Comparison of ENCODE assay signal across 10 cellular contexts in the genomic region with DNA sequence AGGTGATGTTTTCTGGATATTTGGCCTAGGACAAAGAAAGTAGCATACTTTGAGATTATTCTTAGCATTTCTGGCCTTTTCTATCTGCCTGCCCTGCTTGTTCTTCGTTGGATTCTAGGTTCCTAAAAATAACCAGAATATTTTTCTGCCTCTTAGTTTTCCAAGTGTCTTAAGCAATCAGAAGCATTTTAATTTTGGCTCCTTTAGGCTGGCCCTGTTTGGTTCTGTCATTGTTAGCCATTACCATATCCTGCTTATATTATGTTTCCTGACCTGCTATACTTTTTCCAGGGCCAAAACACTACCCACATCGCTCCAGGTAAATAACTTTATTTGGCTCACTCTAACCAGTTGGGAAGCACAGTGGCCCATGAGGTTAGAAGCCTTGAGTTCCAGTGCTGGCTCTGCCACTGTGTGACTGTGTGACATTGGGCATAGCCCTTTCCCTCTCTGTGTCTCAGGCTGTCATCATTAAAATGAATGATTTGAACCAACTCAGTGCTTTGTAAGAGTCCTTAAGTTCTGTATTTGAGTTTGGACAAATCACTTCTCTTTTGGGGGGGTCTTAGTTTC.
DNase-seq lines count a peak whose midpoint lies in the region; ATAC-seq, FAIRE-seq and TF ChIP-seq lines count a peak whose summit lies in the region.
"Had no signal": no experiment of that assay in that cellular context is flagged by ENCODE, and none has a peak within 500 bp of the region (broad histone marks: within the 10 kb centered on the region; RNA-seq: fewer than 3 reads in every experiment).

No MANE protein-coding gene starts in this region.

- no peak for TF ChIP-seq EP300 in K562 (IDR thresholded peaks at IDR 0.05; ENCODE audit: low read length)

- no peaks in the 10 kb centered on the region for H3K9me3 ChIP-seq in mammary epithelial cell (replicated peaks; ENCODE audit: insufficient read depth, low read length)
- H3K9me3 ChIP-seq in K562 (replicated peaks; ENCODE audit: control insufficient read depth, insufficient read depth, low read depth, low read length): no peaks in the 10 kb centered on the region
- no peaks in the 10 kb centered on the region for H3K9me3 ChIP-seq in uterus
- H3K9me3 ChIP-seq in BE2C: no peaks in the 10 kb centered on the region

- H3K4me3 ChIP-seq in mammary epithelial cell (replicated peaks in 1 of 3; ENCODE audit: insufficient read depth in 1 of 3, low read depth in 2 of 3, low read length in 3 of 3): no peak overlapping the region
- no peak overlapping the region for H3K4me3 ChIP-seq in K562
- no peak overlapping the region for H3K4me3 ChIP-seq in uterus
- no peak overlapping the region for H3K4me3 ChIP-seq in BE2C (ENCODE audit: low read depth, low read length)

- H3K27me3 Mint-ChIP-seq in MCF 10A (ENCODE audit: insufficient read depth, unreplicated experiment): no peaks in the 10 kb centered on the region
- no peaks in the 10 kb centered on the region for H3K27me3 Mint-ChIP-seq in naive B cell
- H3K27me3 Mint-ChIP-seq in type B pancreatic cell: no peaks in the 10 kb centered on the region

- H3K9ac ChIP-seq in mammary epithelial cell (ENCODE audit: insufficient read depth, low read length) (no peak overlapping the region), K562 (ENCODE audit: insufficient read depth in 1 of 2, low read depth in 2 of 2, low read length in 2 of 2) (no peak overlapping the region)

- H3K4me2 ChIP-seq in mammary epithelial cell (ENCODE audit: insufficient read depth, low read depth, low read length) (no peak overlapping the region), K562 (ENCODE audit: insufficient read depth, low read length) (no peak overlapping the region)

- in situ Hi-C loops in mammary epithelial cell (cut with MboI; ENCODE audit: low sequenced_read_pairs in 2 of 2): no loop called here
- in situ Hi-C loops in K562 (cut with MboI): no loop called here

- ATAC-seq in K562: no peak
- ATAC-seq in naive B cell (ENCODE audit: low read depth in 2 of 2): peak in 1 of 2 donors; percentile 10
- no peak for ATAC-seq in HG02981 (IDR thresholded peaks at IDR 0.05; ENCODE audit: unreplicated experiment)

- DNase-seq in MCF 10A (ENCODE audit: unreplicated experiment) (no peak), mammary epithelial cell (no peak), K562 (ENCODE audit: extremely low read depth in 1 of 4, low spot score in 3 of 4) (no peak), naive B cell (no peak), uterus (no peak), BE2C (no peak), type B pancreatic cell (ENCODE audit: extremely low spot score, unreplicated experiment) (no peak)
- DNase-seq: NCI-H82 had no signal

- POLR2A ChIA-PET in MCF 10A (lab: Yijun Ruan, JAX): no interaction called here
- POLR2A ChIA-PET in K562 (lab: Yijun Ruan, JAX): no interaction called here

- H3K36me3 Mint-ChIP-seq in MCF 10A (ENCODE audit: insufficient read depth, unreplicated experiment) (no peaks in the 10 kb centered on the region), naive B cell (peaks cover 0 to 3% of the 10 kb centered on the region in 2 donors), type B pancreatic cell (no peaks in the 10 kb centered on the region)

- H3K9me1 ChIP-seq in K562 (ENCODE audit: control insufficient read depth, insufficient read depth, low read length): peaks cover 6% of the 10 kb centered on the region

- no peak for FAIRE-seq in K562 (lab: Jason Lieb, UNC)

- BruUV-seq in MCF 10A (replicated peaks; lab: Mats Ljungman, UMichigan) (no TSS peak), mammary epithelial cell (replicated peaks; lab: Mats Ljungman, UMichigan) (no TSS peak), K562 (replicated peaks; lab: Mats Ljungman, UMichigan) (no TSS peak)

- peaks cover 11% of the 10 kb centered on the region for H3K4me1 Mint-ChIP-seq in MCF 10A (ENCODE audit: insufficient read depth, unreplicated experiment)
- H3K4me1 Mint-ChIP-seq in naive B cell: peaks cover 83 to 95% (median 93%) of the 10 kb centered on the region in 3 donors
- H3K4me1 Mint-ChIP-seq in type B pancreatic cell (ENCODE audit: unreplicated experiment): peaks cover 14% of the 10 kb centered on the region

- no peaks in the 10 kb centered on the region for H3K36me3 ChIP-seq in mammary epithelial cell (ENCODE audit: insufficient read depth, low read length)
- H3K36me3 ChIP-seq in K562 (ENCODE audit: control insufficient read depth, insufficient read depth, low read length): peaks cover 2% of the 10 kb centered on the region; the same call in 1 of the 3 replicates
- H3K36me3 ChIP-seq in uterus: no peaks in the 10 kb centered on the region
- H3K36me3 ChIP-seq in BE2C: no peaks in the 10 kb centered on the region

- no peak overlapping the region for H2AFZ ChIP-seq in mammary epithelial cell (ENCODE audit: low read depth, low read length)
- H2AFZ ChIP-seq in K562 (ENCODE audit: low read depth, low read length): no peak overlapping the region

- H4K20me1 ChIP-seq in mammary epithelial cell (ENCODE audit: insufficient read depth, low read length): no peaks in the 10 kb centered on the region
- H4K20me1 ChIP-seq in K562 (replicated peaks; ENCODE audit: control insufficient read depth, insufficient read depth, low read length): peaks cover 4% of the 10 kb centered on the region; the same call in 1 of the 2 replicates

- H3K27ac Mint-ChIP-seq in MCF 10A (ENCODE audit: low read depth, unreplicated experiment) (peak overlapping the region; percentile 9), naive B cell (peak overlapping the region; percentile 72 to 98 (median 92)), type B pancreatic cell (no peak overlapping the region)

- TF ChIP-seq POLR2A in K562 (conservative IDR thresholded peaks at IDR 0.05) (no peak), uterus (IDR thresholded peaks at IDR 0.05) (no peak)

- intact Hi-C loops in MCF 10A (cut with micrococcal nuclease): no loop called here
- intact Hi-C loops in mammary epithelial cell (cut with micrococcal nuclease): no loop called here
- intact Hi-C loops in K562 (cut with micrococcal nuclease): no loop called here
- intact Hi-C loops in uterus (cut with DNase I; ENCODE audit: low total_unique reads): no loop called here

- H3K27me3 ChIP-seq in mammary epithelial cell (ENCODE audit: insufficient read depth, low read length) (no peaks in the 10 kb centered on the region), K562 (ENCODE audit: control insufficient read depth in 2 of 2, insufficient read depth in 2 of 2, low read length in 2 of 2) (no peaks in the 10 kb centered on the region), uterus (no peaks in the 10 kb centered on the region), BE2C (no peaks in the 10 kb centered on the region)

- CTCF ChIA-PET in MCF 10A (lab: Yijun Ruan, JAX) (interaction anchor here (0.8 to 0.9 kb wide), 2 partner anchors 13 kb away, joined by 3 to 6 read pairs; no protein-coding TSS in a partner anchor), mammary epithelial cell (lab: Charles Lee; ENCODE audit: low non-redundant PET) (no interaction called here), K562 (lab: Yijun Ruan, JAX; ENCODE audit: low intra/inter-chr PET ratio) (no interaction called here)

- H3K9me3 Mint-ChIP-seq in MCF 10A (ENCODE audit: unreplicated experiment): no peaks in the 10 kb centered on the region
- peaks cover 0 to 3% (median 0%) of the 10 kb centered on the region in 7 donors for H3K9me3 Mint-ChIP-seq in naive B cell
- H3K9me3 Mint-ChIP-seq in type B pancreatic cell: no peaks in the 10 kb centered on the region

- dilution Hi-C loops in mammary epithelial cell (cut with HindIII; ENCODE audit: low sequenced_read_pairs): no loop called here

- H3K79me2 ChIP-seq in mammary epithelial cell (ENCODE audit: insufficient read depth, low read length) (peaks cover 48% of the 10 kb centered on the region), K562 (ENCODE audit: control insufficient read depth, insufficient read depth, low read length) (peaks cover 15% of the 10 kb centered on the region)

- H3K4me3 Mint-ChIP-seq in MCF 10A (ENCODE audit: unreplicated experiment) (no peak overlapping the region), naive B cell (peak overlapping the region in 7 of 8 donors; percentile 19 to 88 (median 74)), type B pancreatic cell (no peak overlapping the region)

- no peak for TF ChIP-seq CTCF in MCF 10A (IDR thresholded peaks at IDR 0.05; ENCODE audit: unreplicated experiment)
- no peak for TF ChIP-seq CTCF in mammary epithelial cell (conservative IDR thresholded peaks at IDR 0.05 in 1 of 2, IDR thresholded peaks at IDR 0.05 in 1 of 2; ENCODE audit: extremely low read depth in 1 of 2, insufficient read depth in 1 of 2, low read depth in 1 of 2, low read length in 2 of 2)
- no peak for TF ChIP-seq CTCF in K562 (IDR thresholded peaks at IDR 0.05 in 2 of 3, conservative IDR thresholded peaks at IDR 0.05 in 1 of 3; ENCODE audit: insufficient read depth in 2 of 3, low read depth in 1 of 3, low read length in 3 of 3)
- no peak for TF ChIP-seq CTCF in uterus (IDR thresholded peaks at IDR 0.05)
- no peak for TF ChIP-seq CTCF in BE2C (IDR thresholded peaks at IDR 0.05; ENCODE audit: low read depth, low read length)
- TF ChIP-seq CTCF in type B pancreatic cell (conservative IDR thresholded peaks at IDR 0.05): no peak

- 18% methylated on average over 2 of the region's 2 CpGs for WGBS in mammary epithelial cell (ENCODE audit: low coverage, missing lambda C conversion rate)
- WGBS in K562 (ENCODE audit: insufficient coverage, low coverage, missing lambda C conversion rate): 69% methylated on average over 2 of the region's 2 CpGs

- H3K4me1 ChIP-seq in mammary epithelial cell (ENCODE audit: insufficient read depth, low read length) (peaks cover 8% of the 10 kb centered on the region), K562 (replicated peaks in 1 of 2; ENCODE audit: control insufficient read depth in 2 of 2, insufficient read depth in 2 of 2, low read length in 2 of 2) (peaks cover 9 to 35% of the 10 kb centered on the region in 2 experiments; a peak in 4 of 5 replicates), uterus (peaks cover 11 to 25% of the 10 kb centered on the region in 2 donors), BE2C (no peaks in the 10 kb centered on the region)

- H3K27ac ChIP-seq in mammary epithelial cell (ENCODE audit: insufficient read depth, low read depth, low read length) (no peak overlapping the region), K562 (ENCODE audit: extremely low read depth, low read depth, low read length) (no peak overlapping the region), uterus (peak overlapping the region; percentile 82 to 91)
- H3K27ac ChIP-seq: C4-2B had no signal

- no peak for TF ChIP-seq RAD21 in K562 (CRISPR knock-in tag; conservative IDR thresholded peaks at IDR 0.05 in 1 of 2, IDR thresholded peaks at IDR 0.05 in 1 of 2)

TF ChIP-seq in K562, 482 proteins besides CTCF, POLR2A, EP300 and RAD21:
- peak; percentile 2 for TF ChIP-seq RBM25 (IDR thresholded peaks at IDR 0.05; ENCODE audit: low read depth, low read length, severe bottlenecking)
- TF ChIP-seq ZFP36 (IDR thresholded peaks at IDR 0.05; ENCODE audit: low read depth, low read length, partially characterized antibody): peak; percentile 22
- TF ChIP-seq CBX5 (IDR thresholded peaks at IDR 0.05; ENCODE audit: borderline replicate concordance, low read depth): no peak
- no peak for TF ChIP-seq HMG20A (CRISPR knock-in tag; conservative IDR thresholded peaks at IDR 0.05)

Comparison
In these comparisons a context has a peak if more than half of its experiments do, and no peak if none do; other contexts are left out.
1. H3K4me3 Mint-ChIP-seq: peak in naive B cell (7 of 8); none in MCF 10A (single experiment) and type B pancreatic cell (single experiment).
2. H3K27ac ChIP-seq: peak in uterus (2 of 2); none in mammary epithelial cell (single experiment) and K562 (single experiment).